Comparison of ENCODE assay signal across 12 cellular contexts in genomic region chr16:56263711-56264608, GRCh38.
DNase-seq lines count a peak whose midpoint lies in the region; ATAC-seq and TF ChIP-seq lines count a peak whose summit lies in the region.
"Had no signal": no experiment of that assay in that cellular context is flagged by ENCODE, and none has a peak within 500 bp of the region (broad histone marks: within the 10 kb centered on the region; RNA-seq: fewer than 3 reads in every experiment).

No MANE protein-coding gene starts in this region.

- no peaks in the 10 kb centered on the region for H3K36me3 ChIP-seq in cardiac muscle cell
- H3K36me3 ChIP-seq in neuronal stem cell (replicated peaks in 1 of 2; ENCODE audit: control insufficient read depth in 2 of 2, insufficient read depth in 2 of 2, low read length in 2 of 2) = no peaks in the 10 kb centered on the region
- H3K36me3 ChIP-seq: esophagus squamous epithelium had no signal

- no peak overlapping the region for H4K8ac ChIP-seq in neuronal stem cell (ENCODE audit: low read depth, low read length)

- H3K27me3 Mint-ChIP-seq in naive thymus-derived CD8-positive, alpha-beta T cell = peaks cover 0 to 3% (median 0%) of the 10 kb centered on the region in 5 donors
- peaks cover 18% of the 10 kb centered on the region for H3K27me3 Mint-ChIP-seq in stimulated activated naive CD8-positive, alpha-beta T cell treated with anti-CD3 and anti-CD28 coated beads, Interleukin-15, amount 100 ng/mL, for 72 hours

- H3K36me3 Mint-ChIP-seq in naive thymus-derived CD8-positive, alpha-beta T cell = no peaks in the 10 kb centered on the region

- no peaks in the 10 kb centered on the region for H3K79me1 ChIP-seq in neuronal stem cell (ENCODE audit: low read depth, low read length)

- no peak overlapping the region for H2AK5ac ChIP-seq in neuronal stem cell (ENCODE audit: low read depth, low read length)

- DNase-seq in C1 segment of cervical spinal cord (lab: John Stamatoyannopoulos, UW) = peak in 10 of 14 donors; percentile 39 to 67 (median 55)
- peak; percentile 69 for DNase-seq in NCI-H69 (lab: John Stamatoyannopoulos, UW)
- peak in 1 of 2 donors; percentile 76 for DNase-seq in cardiac muscle cell (ENCODE audit: low read depth in 1 of 2, low spot score in 1 of 2)
- DNase-seq in neuronal stem cell (ENCODE audit: low spot score) = no peak
- no peak for DNase-seq in naive thymus-derived CD8-positive, alpha-beta T cell
- no peak for DNase-seq in stimulated activated naive CD8-positive, alpha-beta T cell treated with anti-CD3 and anti-CD28 coated beads, Interleukin-15, amount 100 ng/mL, for 72 hours
- DNase-seq in NCI-H2107 (lab: John Stamatoyannopoulos, UW) = no peak
- DNase-seq: activated CD8-positive, alpha-beta T cell treated with anti-CD3 and anti-CD28 coated beads, Interleukin-2, amount 10 ng/mL, durations not matched to agents 7 days and 5 days; esophagus squamous epithelium; NCI-H446 had no signal

- H3K27ac Mint-ChIP-seq in naive thymus-derived CD8-positive, alpha-beta T cell = peak overlapping the region in 3 of 10 donors; percentile 34 to 84 (median 71)
- H3K27ac Mint-ChIP-seq in stimulated activated naive CD8-positive, alpha-beta T cell treated with anti-CD3 and anti-CD28 coated beads, Interleukin-15, amount 100 ng/mL, for 72 hours = peak overlapping the region in 1 of 2 donors; percentile 23
- H3K27ac Mint-ChIP-seq: activated CD8-positive, alpha-beta T cell treated with anti-CD3 and anti-CD28 coated beads, Interleukin-2, amount 10 ng/mL, durations not matched to agents 7 days and 5 days; B cell had no signal

- ATAC-seq in naive thymus-derived CD8-positive, alpha-beta T cell = no peak
- no peak for ATAC-seq in stimulated activated naive CD8-positive, alpha-beta T cell treated with anti-CD3 and anti-CD28 coated beads, Interleukin-15, amount 100 ng/mL, for 72 hours
- no peak for ATAC-seq in GM19455 (IDR thresholded peaks at IDR 0.05; ENCODE audit: unreplicated experiment)
- ATAC-seq: activated CD8-positive, alpha-beta T cell treated with anti-CD3 and anti-CD28 coated beads, Interleukin-2, amount 10 ng/mL, durations not matched to agents 7 days and 5 days had no signal

- no peaks in the 10 kb centered on the region for H3K9me3 ChIP-seq in cardiac muscle cell (ENCODE audit: low read depth)
- H3K9me3 ChIP-seq in neuronal stem cell (replicated peaks in 1 of 2; ENCODE audit: control insufficient read depth in 2 of 2, insufficient read depth in 1 of 2, low read depth in 1 of 2, low read length in 2 of 2) = no peaks in the 10 kb centered on the region
- H3K9me3 ChIP-seq: esophagus squamous epithelium had no signal

- no peak overlapping the region for H2BK5ac ChIP-seq in neuronal stem cell (ENCODE audit: low read length)

- no peak overlapping the region for H2BK15ac ChIP-seq in neuronal stem cell (ENCODE audit: low read length)

- H3K9ac ChIP-seq in neuronal stem cell (ENCODE audit: low read depth, low read length, poor library complexity) = no peak overlapping the region

- H3K4me3 Mint-ChIP-seq in naive thymus-derived CD8-positive, alpha-beta T cell = no peak overlapping the region
- H3K4me3 Mint-ChIP-seq in stimulated activated naive CD8-positive, alpha-beta T cell treated with anti-CD3 and anti-CD28 coated beads, Interleukin-15, amount 100 ng/mL, for 72 hours = no peak overlapping the region
- H3K4me3 Mint-ChIP-seq: activated CD8-positive, alpha-beta T cell treated with anti-CD3 and anti-CD28 coated beads, Interleukin-2, amount 10 ng/mL, durations not matched to agents 7 days and 5 days; B cell had no signal

- no CpG with 5 or more reads among the region's 11 CpGs for WGBS in neuronal stem cell (ENCODE audit: extremely low coverage in 2 of 2, insufficient read length in 2 of 2, insufficient replicate concordance in 1 of 2), 2 donors

- H3K4me3 ChIP-seq in cardiac muscle cell (no peak overlapping the region), neuronal stem cell (ENCODE audit: low read length in 2 of 2) (no peak overlapping the region)
- H3K4me3 ChIP-seq: esophagus squamous epithelium had no signal

- H2AFZ ChIP-seq in neuronal stem cell (ENCODE audit: low read length) = peak overlapping the region; percentile 35

- no peak overlapping the region for H3K18ac ChIP-seq in neuronal stem cell (ENCODE audit: low read length)

- peak overlapping the region; percentile 39 for H3K23ac ChIP-seq in neuronal stem cell (ENCODE audit: low read depth, low read length, poor library complexity)

- peaks cover 0 to 1% (median 0%) of the 10 kb centered on the region in 9 donors for H3K9me3 Mint-ChIP-seq in naive thymus-derived CD8-positive, alpha-beta T cell
- H3K9me3 Mint-ChIP-seq in stimulated activated naive CD8-positive, alpha-beta T cell treated with anti-CD3 and anti-CD28 coated beads, Interleukin-15, amount 100 ng/mL, for 72 hours = no peaks in the 10 kb centered on the region

- H3K4me2 ChIP-seq in neuronal stem cell (ENCODE audit: insufficient read depth, low read length, poor library complexity, severe bottlenecking) = no peak overlapping the region

- H3K4me1 Mint-ChIP-seq in naive thymus-derived CD8-positive, alpha-beta T cell = peaks cover 14 to 35% (median 24%) of the 10 kb centered on the region in 4 donors
- H3K4me1 Mint-ChIP-seq in stimulated activated naive CD8-positive, alpha-beta T cell treated with anti-CD3 and anti-CD28 coated beads, Interleukin-15, amount 100 ng/mL, for 72 hours = peaks cover 29% of the 10 kb centered on the region

- H2BK12ac ChIP-seq in neuronal stem cell (ENCODE audit: low read length) = no peak overlapping the region

- no peak overlapping the region for H4K91ac ChIP-seq in neuronal stem cell (ENCODE audit: low read depth, low read length, poor library complexity)

- no peak overlapping the region for H3K4ac ChIP-seq in neuronal stem cell (ENCODE audit: low read length)

- no peaks in the 10 kb centered on the region for H3K27me3 ChIP-seq in cardiac muscle cell
- no peaks in the 10 kb centered on the region for H3K27me3 ChIP-seq in neuronal stem cell (ENCODE audit: control insufficient read depth in 3 of 3, insufficient read depth in 3 of 3, low read depth in 1 of 3, low read length in 3 of 3)
- H3K27me3 ChIP-seq: esophagus squamous epithelium had no signal

- peak overlapping the region; percentile 70 for H3K27ac ChIP-seq in cardiac muscle cell
- H3K27ac ChIP-seq in neuronal stem cell (replicated peaks; ENCODE audit: low read length) = no peak overlapping the region

- no peak overlapping the region for H2BK120ac ChIP-seq in neuronal stem cell (ENCODE audit: low read depth, low read length)

- no peak for TF ChIP-seq CTCF in cardiac muscle cell (IDR thresholded peaks at IDR 0.05; ENCODE audit: low read depth, low read length)

- no peak overlapping the region for H3K14ac ChIP-seq in neuronal stem cell (ENCODE audit: low read length)

- peaks cover 24% of the 10 kb centered on the region for H3K4me1 ChIP-seq in cardiac muscle cell (ENCODE audit: low read depth)
- H3K4me1 ChIP-seq in neuronal stem cell (ENCODE audit: control insufficient read depth in 2 of 2, insufficient read depth in 1 of 2, low read depth in 1 of 2, low read length in 2 of 2) = peaks cover 7 to 12% of the 10 kb centered on the region in 2 donors

- POLR2A ChIA-PET in naive thymus-derived CD8-positive, alpha-beta T cell (lab: Charles Lee) = no interaction called here

Comparison
In these comparisons a context has a peak if more than half of its experiments do, and no peak if none do; other contexts are left out.
1. DNase-seq: peak in C1 segment of cervical spinal cord (10 of 14) and NCI-H69 (single experiment); none in neuronal stem cell (single experiment), naive thymus-derived CD8-positive, alpha-beta T cell (0 of 10), stimulated activated naive CD8-positive, alpha-beta T cell treated with anti-CD3 and anti-CD28 coated beads, Interleukin-15, amount 100 ng/mL, for 72 hours (0 of 2) and NCI-H2107 (single experiment).